10 cellular contexts compared by ENCODE assay signal in the genomic region with DNA sequence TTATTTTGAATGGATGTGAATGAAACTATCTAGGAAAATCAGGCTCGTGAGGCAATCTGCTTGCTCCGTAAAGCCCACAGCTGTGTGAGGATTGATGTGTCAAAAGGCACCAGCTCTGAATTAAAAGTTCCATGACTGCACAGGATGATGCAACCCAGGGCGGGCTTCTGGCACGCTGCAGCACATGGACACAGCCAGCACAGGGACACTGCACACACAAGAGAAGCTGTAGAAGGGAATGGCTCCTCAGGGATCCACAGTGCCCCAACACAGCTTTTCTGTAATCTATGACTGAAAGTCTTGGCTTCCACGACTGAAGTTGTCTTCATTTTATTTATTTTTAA.
DNase-seq lines count a peak whose midpoint lies in the region; ATAC-seq, FAIRE-seq and TF ChIP-seq lines count a peak whose summit lies in the region.
"Had no signal": no experiment of that assay in that cellular context is flagged by ENCODE, and none has a peak within 500 bp of the region (broad histone marks: within the 10 kb centered on the region; RNA-seq: fewer than 3 reads in every experiment).

No MANE protein-coding gene starts in this region.

- BruUV-seq in K562 (replicated peaks; lab: Mats Ljungman, UMichigan) = no TSS peak

- CTCF ChIA-PET in K562 (lab: Yijun Ruan, JAX; ENCODE audit: low intra/inter-chr PET ratio) = no interaction called here

- H3K4me3 Mint-ChIP-seq in stimulated activated effector memory CD8-positive, alpha-beta T cell treated with anti-CD3 and anti-CD28 coated beads, Interleukin-12 subunit alpha, Interleukin-12 subunit beta, amount 100 ng/mL, for 72 hours = no peak overlapping the region

- no peaks in the 10 kb centered on the region for H3K79me2 ChIP-seq in K562 (ENCODE audit: control insufficient read depth, insufficient read depth, low read length)
- no peaks in the 10 kb centered on the region for H3K79me2 ChIP-seq in hepatocyte

- H3K4me1 ChIP-seq in K562 (replicated peaks in 1 of 2; ENCODE audit: control insufficient read depth in 2 of 2, insufficient read depth in 2 of 2, low read length in 2 of 2) (no peaks in the 10 kb centered on the region; a peak in 1 of 5 replicates), hepatocyte (ENCODE audit: insufficient read depth) (peaks cover 38% of the 10 kb centered on the region)

- 24% methylated on average over 4 of the region's 5 CpGs for WGBS in K562 (ENCODE audit: insufficient coverage, low coverage, missing lambda C conversion rate)
- WGBS in hepatocyte (ENCODE audit: low lambda C conversion rate, missing lambda C conversion rate) = 55% methylated on average over 5 of the region's 5 CpGs

- no peak for FAIRE-seq in K562 (lab: Jason Lieb, UNC)

- intact Hi-C loops in K562 (cut with micrococcal nuclease) = no loop called here

- H3K27me3 ChIP-seq in K562 (ENCODE audit: control insufficient read depth in 2 of 2, insufficient read depth in 2 of 2, low read length in 2 of 2) (no peaks in the 10 kb centered on the region; a peak in 1 of 5 replicates), hepatocyte (no peaks in the 10 kb centered on the region)

- H3K9me1 ChIP-seq in K562 (ENCODE audit: control insufficient read depth, insufficient read depth, low read length) = no peaks in the 10 kb centered on the region

- H3K4me2 ChIP-seq in K562 (ENCODE audit: insufficient read depth, low read length) (no peak overlapping the region), hepatocyte (peak overlapping the region; percentile 39)

- DNase-seq in HCEC 1CT = peak; percentile 35
- no peak for DNase-seq in K562 (ENCODE audit: extremely low read depth in 1 of 4, low spot score in 3 of 4)
- DNase-seq in hepatocyte (ENCODE audit: low spot score) = peak; percentile 69
- peak; percentile 87 for DNase-seq in stromal cell of bone marrow (ENCODE audit: low read depth)
- no peak for DNase-seq in stimulated activated effector memory CD8-positive, alpha-beta T cell treated with anti-CD3 and anti-CD28 coated beads, Interleukin-12 subunit alpha, Interleukin-12 subunit beta, amount 100 ng/mL, for 72 hours (ENCODE audit: low spot score in 2 of 2)
- DNase-seq in stimulated activated CD4-positive, alpha-beta T cell treated with anti-CD3 and anti-CD28 coated beads, Interleukin-12 subunit alpha, Interleukin-12 subunit beta, amount 100 ng/mL, for 4 hours = no peak
- no peak for DNase-seq in NCI-H2227 (lab: John Stamatoyannopoulos, UW; ENCODE audit: unreplicated experiment)
- DNase-seq in ecto neural progenitor cell (ENCODE audit: low spot score) = no peak
- DNase-seq: DMS 273 treated with DMSO at 0.1 percent for 48 hours, NCI-H1048 had no signal

- in situ Hi-C loops in K562 (cut with MboI) = no loop called here

- no peaks in the 10 kb centered on the region for H3K9me3 ChIP-seq in K562 (replicated peaks; ENCODE audit: control insufficient read depth, insufficient read depth, low read depth, low read length)
- H3K9me3 ChIP-seq in hepatocyte (ENCODE audit: low read depth) = no peaks in the 10 kb centered on the region

- no peak for TF ChIP-seq EP300 in K562 (IDR thresholded peaks at IDR 0.05; ENCODE audit: low read length)

- no peaks in the 10 kb centered on the region for H3K9me2 ChIP-seq in hepatocyte (replicated peaks; ENCODE audit: insufficient read depth)

- no peaks in the 10 kb centered on the region; the same call in 1 of the 2 replicates for H4K20me1 ChIP-seq in K562 (replicated peaks; ENCODE audit: control insufficient read depth, insufficient read depth, low read length)
- H4K20me1 ChIP-seq in hepatocyte (ENCODE audit: insufficient read depth, poor library complexity, severe bottlenecking) = no peaks in the 10 kb centered on the region

- peaks cover 2% of the 10 kb centered on the region for H3K4me1 Mint-ChIP-seq in stimulated activated effector memory CD8-positive, alpha-beta T cell treated with anti-CD3 and anti-CD28 coated beads, Interleukin-12 subunit alpha, Interleukin-12 subunit beta, amount 100 ng/mL, for 72 hours

- H3K9ac ChIP-seq in K562 (ENCODE audit: insufficient read depth in 1 of 2, low read depth in 2 of 2, low read length in 2 of 2) = no peak overlapping the region

- H3K36me3 ChIP-seq in K562 (ENCODE audit: control insufficient read depth, insufficient read depth, low read length) = no peaks in the 10 kb centered on the region
- no peaks in the 10 kb centered on the region for H3K36me3 ChIP-seq in hepatocyte (replicated peaks; ENCODE audit: insufficient read depth, low read depth)

- no peaks in the 10 kb centered on the region for H3K36me3 Mint-ChIP-seq in stimulated activated effector memory CD8-positive, alpha-beta T cell treated with anti-CD3 and anti-CD28 coated beads, Interleukin-12 subunit alpha, Interleukin-12 subunit beta, amount 100 ng/mL, for 72 hours

- no peak overlapping the region for H3K27ac Mint-ChIP-seq in stimulated activated effector memory CD8-positive, alpha-beta T cell treated with anti-CD3 and anti-CD28 coated beads, Interleukin-12 subunit alpha, Interleukin-12 subunit beta, amount 100 ng/mL, for 72 hours

- TF ChIP-seq POLR2A in K562 (conservative IDR thresholded peaks at IDR 0.05) = no peak

- H2AFZ ChIP-seq in K562 (ENCODE audit: low read depth, low read length) (0 out of 2 replicates have a peak overlapping the region, but pooled peaks have one; percentile 33), hepatocyte (no peak overlapping the region)

- POLR2A ChIA-PET in K562 (lab: Yijun Ruan, JAX) = interaction anchor here (0.6 kb wide), 1 partner anchor 173 kb away, joined by 4 read pairs; no protein-coding TSS in a partner anchor

- peak; percentile 67 for ATAC-seq in K562
- no peak for ATAC-seq in stimulated activated effector memory CD8-positive, alpha-beta T cell treated with anti-CD3 and anti-CD28 coated beads, Interleukin-12 subunit alpha, Interleukin-12 subunit beta, amount 100 ng/mL, for 72 hours

- H3K27ac ChIP-seq in K562 (ENCODE audit: extremely low read depth, low read depth, low read length) (no peak overlapping the region), hepatocyte (peak overlapping the region; percentile 69)

- TF ChIP-seq RAD21 in K562 (CRISPR knock-in tag; conservative IDR thresholded peaks at IDR 0.05 in 1 of 2, IDR thresholded peaks at IDR 0.05 in 1 of 2) = no peak

- TF ChIP-seq CTCF in K562 (IDR thresholded peaks at IDR 0.05 in 2 of 3, conservative IDR thresholded peaks at IDR 0.05 in 1 of 3; ENCODE audit: insufficient read depth in 2 of 3, low read depth in 1 of 3, low read length in 3 of 3) (no peak), hepatocyte (IDR thresholded peaks at IDR 0.05; ENCODE audit: poor library complexity) (no peak)

- H3K9me3 Mint-ChIP-seq in stimulated activated effector memory CD8-positive, alpha-beta T cell treated with anti-CD3 and anti-CD28 coated beads, Interleukin-12 subunit alpha, Interleukin-12 subunit beta, amount 100 ng/mL, for 72 hours = no peaks in the 10 kb centered on the region

- H3K4me3 ChIP-seq in K562 (no peak overlapping the region), hepatocyte (no peak overlapping the region)

TF ChIP-seq in K562, 482 proteins besides CTCF, POLR2A, EP300 and RAD21 (continues in another document):
- TF ChIP-seq XRCC3 (IDR thresholded peaks at IDR 0.05) (no peak), CCNT2 (IDR thresholded peaks at IDR 0.05; ENCODE audit: borderline replicate concordance, extremely low read depth, insufficient read length, low read depth, low read length) (no peak), ZNF212 (CRISPR knock-in tag; IDR thresholded peaks at IDR 0.05) (no peak), EP400 (IDR thresholded peaks at IDR 0.05) (peak; percentile 34; the same call in 1 of the 2 replicates), HDGF (IDR thresholded peaks at IDR 0.05) (no peak), ZNF780A (CRISPR knock-in tag; IDR thresholded peaks at IDR 0.05) (no peak), L3MBTL2 (IDR thresholded peaks at IDR 0.05) (peak; percentile 76), ZNF445 (CRISPR knock-in tag; IDR thresholded peaks at IDR 0.05; ENCODE audit: low read depth) (no peak), MCM3 (IDR thresholded peaks at IDR 0.05) (no peak), PRMT5 (CRISPR knock-in tag; IDR thresholded peaks at IDR 0.05) (peak; percentile 73; the same call in 1 of the 2 replicates)
- TF ChIP-seq, protein P1, sequence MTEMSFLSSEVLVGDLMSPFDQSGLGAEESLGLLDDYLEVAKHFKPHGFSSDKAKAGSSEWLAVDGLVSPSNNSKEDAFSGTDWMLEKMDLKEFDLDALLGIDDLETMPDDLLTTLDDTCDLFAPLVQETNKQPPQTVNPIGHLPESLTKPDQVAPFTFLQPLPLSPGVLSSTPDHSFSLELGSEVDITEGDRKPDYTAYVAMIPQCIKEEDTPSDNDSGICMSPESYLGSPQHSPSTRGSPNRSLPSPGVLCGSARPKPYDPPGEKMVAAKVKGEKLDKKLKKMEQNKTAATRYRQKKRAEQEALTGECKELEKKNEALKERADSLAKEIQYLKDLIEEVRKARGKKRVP (CRISPR knock-in tag; IDR thresholded peaks at IDR 0.05) = peak; percentile 87
- TF ChIP-seq, protein P2, sequence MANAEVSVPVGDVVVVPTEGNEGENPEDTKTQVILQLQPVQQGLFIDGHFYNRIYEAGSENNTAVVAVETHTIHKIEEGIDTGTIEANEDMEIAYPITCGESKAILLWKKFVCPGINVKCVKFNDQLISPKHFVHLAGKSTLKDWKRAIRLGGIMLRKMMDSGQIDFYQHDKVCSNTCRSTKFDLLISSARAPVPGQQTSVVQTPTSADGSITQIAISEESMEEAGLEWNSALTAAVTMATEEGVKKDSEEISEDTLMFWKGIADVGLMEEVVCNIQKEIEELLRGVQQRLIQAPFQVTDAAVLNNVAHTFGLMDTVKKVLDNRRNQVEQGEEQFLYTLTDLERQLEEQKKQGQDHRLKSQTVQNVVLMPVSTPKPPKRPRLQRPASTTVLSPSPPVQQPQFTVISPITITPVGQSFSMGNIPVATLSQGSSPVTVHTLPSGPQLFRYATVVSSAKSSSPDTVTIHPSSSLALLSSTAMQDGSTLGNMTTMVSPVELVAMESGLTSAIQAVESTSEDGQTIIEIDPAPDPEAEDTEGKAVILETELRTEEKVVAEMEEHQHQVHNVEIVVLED (CRISPR knock-in tag; IDR thresholded peaks at IDR 0.05) = no peak

Comparison
In these comparisons a context has a peak if more than half of its experiments do, and no peak if none do; other contexts are left out.
1. DNase-seq: peak in HCEC 1CT (single experiment), hepatocyte (single experiment) and stromal cell of bone marrow (single experiment); none in K562 (0 of 4), stimulated activated effector memory CD8-positive, alpha-beta T cell treated with anti-CD3 and anti-CD28 coated beads, Interleukin-12 subunit alpha, Interleukin-12 subunit beta, amount 100 ng/mL, for 72 hours (0 of 2), stimulated activated CD4-positive, alpha-beta T cell treated with anti-CD3 and anti-CD28 coated beads, Interleukin-12 subunit alpha, Interleukin-12 subunit beta, amount 100 ng/mL, for 4 hours (single experiment), NCI-H2227 (single experiment) and ecto neural progenitor cell (single experiment).